21 cellular contexts compared by ENCODE assay signal in the genomic region with DNA sequence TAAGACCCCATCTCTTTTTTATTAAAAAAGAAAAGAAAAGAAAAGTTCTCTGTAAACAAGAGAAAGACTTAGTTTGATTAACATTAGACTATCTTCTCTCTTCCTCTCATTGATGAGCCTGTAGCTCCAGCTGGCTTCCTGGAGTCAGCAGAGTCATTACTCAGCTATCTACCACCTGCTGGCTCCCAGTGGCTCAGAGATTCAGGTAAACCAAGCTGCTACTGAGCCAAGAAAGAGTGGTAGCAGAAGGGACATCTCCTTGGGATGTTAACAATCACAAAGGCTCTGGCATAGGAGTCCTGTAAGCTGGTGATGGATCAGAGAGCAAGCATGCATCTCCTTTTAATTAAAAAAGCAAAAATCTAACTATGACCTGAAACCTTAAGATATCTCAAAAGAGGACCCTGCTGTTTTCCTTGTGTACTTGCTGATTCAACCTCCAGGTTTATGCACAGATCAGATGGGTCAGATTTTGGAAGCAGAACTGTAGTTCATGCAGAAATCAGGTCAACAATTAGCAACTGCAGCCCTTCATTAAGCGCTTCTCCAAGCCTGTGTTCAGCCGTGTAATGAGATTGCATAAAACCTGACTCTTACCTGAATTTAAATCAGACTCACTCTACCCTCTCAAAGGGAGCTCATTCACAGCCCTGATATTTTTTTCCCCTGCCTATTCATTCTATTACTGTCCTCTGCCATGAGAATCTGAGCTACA.
"Had no signal": no experiment of that assay in that cellular context is flagged by ENCODE, and none has a peak within 500 bp of the region (broad histone marks: within the 10 kb centered on the region; RNA-seq: fewer than 3 reads in every experiment).

No MANE protein-coding gene starts in this region.

- H3K36me3 ChIP-seq: brain microvascular endothelial cell, right lobe of liver, suprapubic skin, transverse colon, vagina had no signal

- DNase-seq: activated CD4-positive, alpha-beta T cell treated with anti-CD3 and anti-CD28 coated beads for 36 hours; activated CD4-positive, alpha-beta T cell treated with anti-CD3 and anti-CD28 coated beads, Interleukin-2, amount 50 U/mL, for 48 hours; activated naive CD4-positive, alpha-beta T cell; activated naive CD8-positive, alpha-beta T cell treated with anti-CD3 and anti-CD28 coated beads, Interleukin-2, amount 50 U/mL, for 24 hours; activated T-cell treated with anti-CD3 and anti-CD28 coated beads for 4 hours; anterior cingulate cortex; brain microvascular endothelial cell; central memory CD4-positive, alpha-beta T cell; cortex of kidney; midbrain; right lobe of liver; small intestine; stimulated activated CD4-positive, alpha-beta T cell treated with anti-CD3 and anti-CD28 coated beads, Interleukin-15, amount 100 ng/mL, for 24 hours; stimulated activated CD4-positive, alpha-beta T cell treated with anti-CD3 and anti-CD28 coated beads, Interleukin-2, amount 100 ng/mL, for 48 hours; T-helper 17 cell; transverse colon had no signal

- H3K4me1 ChIP-seq: parathyroid adenoma, suprapubic skin, vagina had no signal

- H3K27me3 ChIP-seq: brain microvascular endothelial cell, right lobe of liver, suprapubic skin, transverse colon, vagina had no signal

- H2AFZ ChIP-seq: parathyroid adenoma had no signal

- ATAC-seq: activated CD4-positive, alpha-beta T cell treated with anti-CD3 and anti-CD28 coated beads for 36 hours; activated naive CD8-positive, alpha-beta T cell treated with anti-CD3 and anti-CD28 coated beads, Interleukin-2, amount 50 U/mL, for 24 hours; esophagus mucosa; right lobe of liver; T-helper 17 cell had no signal

- FAIRE-seq: keratinocyte, small intestine had no signal

- H3K9me3 ChIP-seq: right lobe of liver, suprapubic skin, transverse colon, vagina had no signal

- H3K9ac ChIP-seq: parathyroid adenoma had no signal

- H3K79me2 ChIP-seq: parathyroid adenoma had no signal

- H3K4me3 ChIP-seq: right lobe of liver, suprapubic skin, transverse colon, vagina had no signal

- H3K27ac ChIP-seq: brain microvascular endothelial cell, parathyroid adenoma, right lobe of liver, suprapubic skin, transverse colon, vagina had no signal
